8 cellular contexts compared by ENCODE assay signal in genomic region chr7:47991741-47992311, GRCh38.
DNase-seq lines count a peak whose midpoint lies in the region; ATAC-seq and TF ChIP-seq lines count a peak whose summit lies in the region.

No MANE protein-coding gene starts in this region.

- peak; percentile 65 for TF ChIP-seq POLR2A in GM15510 (IDR thresholded peaks at IDR 0.05; ENCODE audit: borderline replicate concordance, extremely low read depth, insufficient read length)

- DNase-seq in NCI-H146 treated with DMSO at 0.1 percent for 48 hours (lab: John Stamatoyannopoulos, UW; ENCODE audit: unreplicated experiment) = peak; percentile 49
- DNase-seq in activated CD4-positive, alpha-beta T cell treated with anti-CD3 and anti-CD28 coated beads for 24 hours (ENCODE audit: low read depth in 2 of 2) = peak; percentile 70 to 74
- DNase-seq in choroid plexus epithelial cell (ENCODE audit: low read depth) = peak; percentile 80
- DNase-seq in left kidney (ENCODE audit: low read depth, low spot score) = peak; percentile 93
- DNase-seq in stimulated activated CD4-positive, alpha-beta T cell treated with anti-CD3 and anti-CD28 coated beads, Interleukin-1b, Interleukin-23, amount 100 ng/mL, for 48 hours = peak; percentile 83
- DNase-seq in SKM-1 (lab: John Stamatoyannopoulos, UW; ENCODE audit: unreplicated experiment) = no peak

- peak overlapping the region; percentile 71 for H3K4me3 ChIP-seq in choroid plexus epithelial cell (ENCODE audit: low read depth, low read length)

- peak; percentile 85 for TF ChIP-seq CTCF in choroid plexus epithelial cell (conservative IDR thresholded peaks at IDR 0.05; ENCODE audit: low read depth, low read length)

- ATAC-seq in HG02642 (IDR thresholded peaks at IDR 0.05; ENCODE audit: poor library complexity, unreplicated experiment) = peak; percentile 99
